ENCODE assay signal across 20 cellular contexts in the genomic region with DNA sequence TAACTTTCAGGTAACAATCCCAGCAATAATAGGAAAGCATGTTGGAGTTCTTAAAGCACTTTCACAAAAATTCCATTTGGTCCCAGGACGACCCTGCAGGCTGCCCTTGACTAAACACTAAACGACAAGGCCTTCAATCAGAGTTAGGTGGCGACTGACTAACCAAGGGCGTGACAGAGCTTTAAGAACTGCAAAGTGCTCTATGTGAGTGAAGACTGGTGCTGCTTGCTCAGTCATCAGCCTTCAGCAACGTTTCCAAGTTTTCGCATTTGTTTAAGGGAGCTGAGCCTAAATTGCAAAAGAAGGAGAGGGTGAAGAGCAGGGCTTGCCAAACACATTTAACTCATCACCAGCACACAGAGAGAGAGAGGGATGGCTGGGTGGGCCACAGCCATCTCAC.
A peak's percentile ranks its signal among the peaks of the same experiment; 100 is the strongest.
DNase-seq lines count a peak whose midpoint lies in the region; ATAC-seq, FAIRE-seq and TF ChIP-seq lines count a peak whose summit lies in the region.
"Had no signal": no experiment of that assay in that cellular context is flagged by ENCODE, and none has a peak within 500 bp of the region (broad histone marks: within the 10 kb centered on the region; RNA-seq: fewer than 3 reads in every experiment).

No MANE protein-coding gene starts in this region.

- H3K27ac ChIP-seq in A549 (peak overlapping the region in 1 of 2 experiments; percentile 21; a peak in 1 of 6 replicates), fibroblast of lung (ENCODE audit: insufficient read depth, low read length) (no peak overlapping the region), mesendoderm (ENCODE audit: low read depth, low read length) (no peak overlapping the region)
- H3K27ac ChIP-seq: KMS-11 had no signal

- no peaks in the 10 kb centered on the region for H3K79me1 ChIP-seq in mesendoderm (ENCODE audit: low read length)

- 31% methylated on average over 6 of the region's 6 CpGs for WGBS in A549 (ENCODE audit: missing lambda C conversion rate)
- WGBS in mesendoderm (ENCODE audit: extremely low coverage, insufficient coverage, low lambda C conversion rate), result no CpG with 5 or more reads among the region's 6 CpGs

- DNase-seq in A549 (ENCODE audit: low read depth in 1 of 2, low spot score in 1 of 2) (peak in 1 of 2 experiments; percentile 17), HFFc6 (no peak), fibroblast of lung (ENCODE audit: low read depth in 2 of 2) (peak in 1 of 2 donors; percentile 55), mesendoderm (peak; percentile 18), 8988T (no peak)
- no peak for DNase-seq in activated CD8-positive, alpha-beta memory T cell treated with anti-CD3 and anti-CD28 coated beads, Interleukin-2, amount 50 U/mL, for 48 hours
- DNase-seq in stimulated activated CD4-positive, alpha-beta T cell treated with anti-CD3 and anti-CD28 coated beads, Interleukin-1b, Interleukin-23, amount 100 ng/mL, for 48 hours, result no peak
- DNase-seq: AML-193, Caco-2, GOT3, MG63, NCI-H187 treated with DMSO at 0.1 percent for 48 hours, NCI-H2171 treated with DMSO at 0.1 percent for 48 hours, NCI-H82 had no signal

- no peak overlapping the region for H2AK5ac ChIP-seq in mesendoderm (ENCODE audit: low read length)

- H3K4me1 ChIP-seq in A549 (peaks cover 8% of the 10 kb centered on the region; the same call in 2 of the 3 replicates), fibroblast of lung (ENCODE audit: control insufficient read depth, extremely low read depth, insufficient read depth, low read length) (no peaks in the 10 kb centered on the region), mesendoderm (ENCODE audit: control insufficient read depth, low read depth, low read length) (no peaks in the 10 kb centered on the region)
- H3K4me1 ChIP-seq: Caco-2 had no signal

- no peaks in the 10 kb centered on the region for H3K27me3 ChIP-seq in fibroblast of lung (ENCODE audit: control insufficient read depth, insufficient read depth, low read length)
- H3K27me3 ChIP-seq in mesendoderm (ENCODE audit: insufficient read depth, low read length, poor library complexity), result no peaks in the 10 kb centered on the region
- H3K27me3 ChIP-seq: MG63 had no signal

- no peak overlapping the region for H3K9ac ChIP-seq in fibroblast of lung (ENCODE audit: insufficient read depth, low read length)
- H3K9ac ChIP-seq in mesendoderm (ENCODE audit: low read length), result no peak overlapping the region
- H3K9ac ChIP-seq: KMS-11 had no signal

- peak overlapping the region; percentile 34; the same call in 1 of the 2 replicates for H3K27ac Mint-ChIP-seq in HFFc6

- no peak overlapping the region for H4K5ac ChIP-seq in mesendoderm (ENCODE audit: low read length)

- H3K4me3 ChIP-seq in A549 (no peak overlapping the region), fibroblast of lung (replicated peaks in 1 of 4; ENCODE audit: control extremely low read depth in 1 of 4, insufficient read depth in 1 of 4, low read depth in 3 of 4, low read length in 4 of 4) (no peak overlapping the region), mesendoderm (ENCODE audit: low read length) (no peak overlapping the region)
- H3K4me3 ChIP-seq: MG63 had no signal

- peak in 1 of 2 experiments; percentile 54; a peak in 3 of 6 replicates for ATAC-seq in A549
- ATAC-seq: HepG2, Panc1, Right ventricle myocardium inferior had no signal

- no peak for TF ChIP-seq POLR2A in A549 (IDR thresholded peaks at IDR 0.05; ENCODE audit: low read length)

- CTCF ChIA-PET in A549 (lab: Yijun Ruan, JAX), result interaction anchor here (2.1 kb wide), 1 partner anchor 111 kb away, joined by 9 read pairs; no protein-coding TSS in a partner anchor

- H2AFZ ChIP-seq in fibroblast of lung (ENCODE audit: low read length), result no peak overlapping the region

- no peaks in the 10 kb centered on the region for H3K79me2 ChIP-seq in fibroblast of lung (ENCODE audit: control insufficient read depth, insufficient read depth, low read length)
- no peaks in the 10 kb centered on the region for H3K79me2 ChIP-seq in mesendoderm (ENCODE audit: control insufficient read depth, insufficient read depth, low read length)

- H3K4me2 ChIP-seq in A549 (peak overlapping the region; percentile 41; the same call in 1 of the 3 replicates), fibroblast of lung (ENCODE audit: extremely low read depth, insufficient read depth, low read length) (peak overlapping the region; percentile 32), mesendoderm (ENCODE audit: low read length) (no peak overlapping the region)
- H3K4me2 ChIP-seq: KMS-11 had no signal

- H3K4ac ChIP-seq in mesendoderm (ENCODE audit: low read depth, low read length), result no peak overlapping the region

- no peaks in the 10 kb centered on the region for H3K9me3 Mint-ChIP-seq in HFFc6

- H3K36me3 Mint-ChIP-seq in HFFc6 (ENCODE audit: low read depth), result no peaks in the 10 kb centered on the region

- H4K8ac ChIP-seq in mesendoderm (ENCODE audit: low read depth, low read length), result no peak overlapping the region

- no peak overlapping the region for H3K56ac ChIP-seq in mesendoderm (ENCODE audit: low read length)

- H2BK120ac ChIP-seq in mesendoderm (ENCODE audit: low read depth, low read length), result no peak overlapping the region

- H3K23ac ChIP-seq in mesendoderm (ENCODE audit: low read length), result no peak overlapping the region

- no peak for TF ChIP-seq RAD21 in A549 (conservative IDR thresholded peaks at IDR 0.05 in 1 of 2, IDR thresholded peaks at IDR 0.05 in 1 of 2)

- H3K4me1 Mint-ChIP-seq in HFFc6 (ENCODE audit: low read depth), result peaks cover 9% of the 10 kb centered on the region; the same call in 1 of the 2 replicates

- POLR2A ChIA-PET in A549 (lab: Yijun Ruan, JAX), result no interaction called here

- H3K36me3 ChIP-seq in fibroblast of lung (ENCODE audit: control insufficient read depth, insufficient read depth, low read length), result no peaks in the 10 kb centered on the region
- no peaks in the 10 kb centered on the region for H3K36me3 ChIP-seq in mesendoderm (ENCODE audit: control insufficient read depth, insufficient read depth, low read length)

- H3K27me3 Mint-ChIP-seq in HFFc6 (ENCODE audit: insufficient read depth), result peaks cover 25% of the 10 kb centered on the region

- no peak for TF ChIP-seq EP300 in A549 (IDR thresholded peaks at IDR 0.05)

- no peaks in the 10 kb centered on the region for H3K9me3 ChIP-seq in A549
- no peaks in the 10 kb centered on the region for H3K9me3 ChIP-seq in fibroblast of lung (ENCODE audit: control insufficient read depth, insufficient read depth, low read depth, low read length)
- H3K9me3 ChIP-seq: Caco-2, MG63 had no signal

- no peak overlapping the region for H2BK5ac ChIP-seq in mesendoderm (ENCODE audit: low read length)

- no peaks in the 10 kb centered on the region for H4K20me1 ChIP-seq in fibroblast of lung (ENCODE audit: control insufficient read depth, extremely low read depth, insufficient read depth, low read length)

- H3K18ac ChIP-seq in mesendoderm (ENCODE audit: low read length), result no peak overlapping the region

- no peak overlapping the region; the same call in 1 of the 2 replicates for H3K4me3 Mint-ChIP-seq in HFFc6

- TF ChIP-seq CTCF in A549 (IDR thresholded peaks at IDR 0.05), result no peak
- no peak for TF ChIP-seq CTCF in HFFc6 (IDR thresholded peaks at IDR 0.05)
- TF ChIP-seq CTCF in fibroblast of lung (conservative IDR thresholded peaks at IDR 0.05 in 1 of 2, IDR thresholded peaks at IDR 0.05 in 1 of 2; ENCODE audit: low read depth in 1 of 2, low read length in 2 of 2), result no peak

- no peak overlapping the region for H2BK15ac ChIP-seq in mesendoderm (replicated peaks; ENCODE audit: low read depth)

- no peak for FAIRE-seq in A549 (lab: Jason Lieb, UNC)
- FAIRE-seq: GM12891, GM19239, HepG2 had no signal

TF ChIP-seq in A549, 52 proteins besides CTCF, POLR2A, EP300 and RAD21 (continues in another document):
- no peak for TF ChIP-seq MAFK (IDR thresholded peaks at IDR 0.05; ENCODE audit: partially characterized antibody)
- TF ChIP-seq, protein P1, sequence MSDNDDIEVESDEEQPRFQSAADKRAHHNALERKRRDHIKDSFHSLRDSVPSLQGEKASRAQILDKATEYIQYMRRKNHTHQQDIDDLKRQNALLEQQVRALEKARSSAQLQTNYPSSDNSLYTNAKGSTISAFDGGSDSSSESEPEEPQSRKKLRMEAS (IDR thresholded peaks at IDR 0.05), result no peak
- TF ChIP-seq, protein P2, sequence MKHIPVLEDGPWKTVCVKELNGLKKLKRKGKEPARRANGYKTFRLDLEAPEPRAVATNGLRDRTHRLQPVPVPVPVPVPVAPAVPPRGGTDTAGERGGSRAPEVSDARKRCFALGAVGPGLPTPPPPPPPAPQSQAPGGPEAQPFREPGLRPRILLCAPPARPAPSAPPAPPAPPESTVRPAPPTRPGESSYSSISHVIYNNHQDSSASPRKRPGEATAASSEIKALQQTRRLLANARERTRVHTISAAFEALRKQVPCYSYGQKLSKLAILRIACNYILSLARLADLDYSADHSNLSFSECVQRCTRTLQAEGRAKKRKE (CRISPR knock-in tag; IDR thresholded peaks at IDR 0.05; ENCODE audit: low read depth), result no peak
- TF ChIP-seq BCL3 (IDR thresholded peaks at IDR 0.05), result no peak
- TF ChIP-seq RNF2 (IDR thresholded peaks at IDR 0.05; ENCODE audit: borderline replicate concordance, low read depth), result no peak
- no peak for TF ChIP-seq CBX2 (IDR thresholded peaks at IDR 0.05; ENCODE audit: borderline replicate concordance, low read depth)
- no peak for TF ChIP-seq E2F6 (IDR thresholded peaks at IDR 0.05; ENCODE audit: borderline replicate concordance, low read depth)
- TF ChIP-seq HEYL (CRISPR knock-in tag; IDR thresholded peaks at IDR 0.05), result no peak
- TF ChIP-seq ZSCAN20 (CRISPR knock-in tag; IDR thresholded peaks at IDR 0.05), result no peak
- TF ChIP-seq, protein P3, sequence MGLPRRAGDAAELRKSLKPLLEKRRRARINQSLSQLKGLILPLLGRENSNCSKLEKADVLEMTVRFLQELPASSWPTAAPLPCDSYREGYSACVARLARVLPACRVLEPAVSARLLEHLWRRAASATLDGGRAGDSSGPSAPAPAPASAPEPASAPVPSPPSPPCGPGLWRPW (IDR thresholded peaks at IDR 0.05), result no peak
